In genomic region chr6:57172136-57173055, GRCh38 we compare ENCODE assay signal across 1 cellular context.
TF ChIP-seq lines count a peak whose summit lies in the region.

Gene BAG2, plus strand, starts transcription at chr6:57172326. Its CDS starts 372 bp downstream, at chr6:57172698.

TF ChIP-seq in WTC11, 78 proteins besides CTCF, POLR2A, EP300 and RAD21 (continued from another document):
- TF ChIP-seq ATF3 (CRISPR knock-in tag; conservative IDR thresholded peaks at IDR 0.05) (0 out of 2 replicates have a peak, but pooled peaks have one; percentile 51), PRRX2 (CRISPR knock-in tag; IDR thresholded peaks at IDR 0.05) (0 out of 2 replicates have a peak, but pooled peaks have one; percentile 19), HMGXB4 (CRISPR knock-in tag; IDR thresholded peaks at IDR 0.05) (peak; percentile 94; the same call in 1 of the 2 replicates), SMAD4 (CRISPR knock-in tag; IDR thresholded peaks at IDR 0.05) (0 out of 2 replicates have a peak, but pooled peaks have one; percentile 30), TEAD1 (CRISPR knock-in tag; IDR thresholded peaks at IDR 0.05) (peak; percentile 25; the same call in 1 of the 2 replicates), RORB (CRISPR knock-in tag; IDR thresholded peaks at IDR 0.05) (no peak), ZNF396 (CRISPR knock-in tag; IDR thresholded peaks at IDR 0.05; ENCODE audit: borderline replicate concordance) (no peak), OVOL2 (CRISPR knock-in tag; IDR thresholded peaks at IDR 0.05; ENCODE audit: borderline replicate concordance) (no peak), E2F1 (CRISPR knock-in tag; IDR thresholded peaks at IDR 0.05) (0 out of 2 replicates have a peak, but pooled peaks have one; percentile 6), ZNF219 (CRISPR knock-in tag; IDR thresholded peaks at IDR 0.05; ENCODE audit: borderline replicate concordance) (peak; percentile 10; the same call in 1 of the 2 replicates), ZNF232 (CRISPR knock-in tag; IDR thresholded peaks at IDR 0.05) (0 out of 2 replicates have a peak, but pooled peaks have one; percentile 56), GABPB1 (CRISPR knock-in tag; IDR thresholded peaks at IDR 0.05) (peak; percentile 7; the same call in 1 of the 2 replicates), ZNF138 (CRISPR knock-in tag; conservative IDR thresholded peaks at IDR 0.05) (no peak), FOXP1 (CRISPR knock-in tag; IDR thresholded peaks at IDR 0.05; ENCODE audit: borderline replicate concordance) (peak; percentile 88; the same call in 1 of the 2 replicates), ZNF263 (CRISPR knock-in tag; IDR thresholded peaks at IDR 0.05; ENCODE audit: low read depth) (no peak), ESRRA (CRISPR knock-in tag; IDR thresholded peaks at IDR 0.05; ENCODE audit: borderline replicate concordance) (peak; percentile 87), CBFB (CRISPR knock-in tag; IDR thresholded peaks at IDR 0.05; ENCODE audit: low read depth) (no peak), SMAD3 (CRISPR knock-in tag; IDR thresholded peaks at IDR 0.05; ENCODE audit: borderline replicate concordance) (peak; percentile 34; the same call in 1 of the 2 replicates), CREM (CRISPR knock-in tag; IDR thresholded peaks at IDR 0.05) (peak; percentile 82), JAZF1 (CRISPR knock-in tag; IDR thresholded peaks at IDR 0.05) (no peak), ERG (CRISPR knock-in tag; IDR thresholded peaks at IDR 0.05) (peak; percentile 36; the same call in 1 of the 2 replicates), PREB (CRISPR knock-in tag; IDR thresholded peaks at IDR 0.05; ENCODE audit: borderline replicate concordance) (peak; percentile 74), NR3C1 (CRISPR knock-in tag; conservative IDR thresholded peaks at IDR 0.05; ENCODE audit: low read depth) (no peak), EMX1 (CRISPR knock-in tag; IDR thresholded peaks at IDR 0.05) (0 out of 2 replicates have a peak, but pooled peaks have one; percentile 47), ETV6 (CRISPR knock-in tag; IDR thresholded peaks at IDR 0.05) (0 out of 2 replicates have a peak, but pooled peaks have one; percentile 62), E2F5 (CRISPR knock-in tag; IDR thresholded peaks at IDR 0.05) (peak; percentile 90), MAX (CRISPR knock-in tag; IDR thresholded peaks at IDR 0.05) (peak; percentile 75; the same call in 1 of the 2 replicates), MYBL2 (CRISPR knock-in tag; IDR thresholded peaks at IDR 0.05) (peak; percentile 73; the same call in 1 of the 2 replicates)
- TF ChIP-seq, protein P1, sequence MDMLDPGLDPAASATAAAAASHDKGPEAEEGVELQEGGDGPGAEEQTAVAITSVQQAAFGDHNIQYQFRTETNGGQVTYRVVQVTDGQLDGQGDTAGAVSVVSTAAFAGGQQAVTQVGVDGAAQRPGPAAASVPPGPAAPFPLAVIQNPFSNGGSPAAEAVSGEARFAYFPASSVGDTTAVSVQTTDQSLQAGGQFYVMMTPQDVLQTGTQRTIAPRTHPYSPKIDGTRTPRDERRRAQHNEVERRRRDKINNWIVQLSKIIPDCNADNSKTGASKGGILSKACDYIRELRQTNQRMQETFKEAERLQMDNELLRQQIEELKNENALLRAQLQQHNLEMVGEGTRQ (CRISPR knock-in tag; IDR thresholded peaks at IDR 0.05) = no peak
- TF ChIP-seq, protein P2, sequence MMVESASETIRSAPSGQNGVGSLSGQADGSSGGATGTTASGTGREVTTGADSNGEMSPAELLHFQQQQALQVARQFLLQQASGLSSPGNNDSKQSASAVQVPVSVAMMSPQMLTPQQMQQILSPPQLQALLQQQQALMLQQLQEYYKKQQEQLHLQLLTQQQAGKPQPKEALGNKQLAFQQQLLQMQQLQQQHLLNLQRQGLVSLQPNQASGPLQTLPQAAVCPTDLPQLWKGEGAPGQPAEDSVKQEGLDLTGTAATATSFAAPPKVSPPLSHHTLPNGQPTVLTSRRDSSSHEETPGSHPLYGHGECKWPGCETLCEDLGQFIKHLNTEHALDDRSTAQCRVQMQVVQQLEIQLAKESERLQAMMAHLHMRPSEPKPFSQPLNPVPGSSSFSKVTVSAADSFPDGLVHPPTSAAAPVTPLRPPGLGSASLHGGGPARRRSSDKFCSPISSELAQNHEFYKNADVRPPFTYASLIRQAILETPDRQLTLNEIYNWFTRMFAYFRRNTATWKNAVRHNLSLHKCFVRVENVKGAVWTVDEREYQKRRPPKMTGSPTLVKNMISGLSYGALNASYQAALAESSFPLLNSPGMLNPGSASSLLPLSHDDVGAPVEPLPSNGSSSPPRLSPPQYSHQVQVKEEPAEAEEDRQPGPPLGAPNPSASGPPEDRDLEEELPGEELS (CRISPR knock-in tag; IDR thresholded peaks at IDR 0.05) = peak; percentile 78; the same call in 1 of the 2 replicates
- TF ChIP-seq, protein P3, sequence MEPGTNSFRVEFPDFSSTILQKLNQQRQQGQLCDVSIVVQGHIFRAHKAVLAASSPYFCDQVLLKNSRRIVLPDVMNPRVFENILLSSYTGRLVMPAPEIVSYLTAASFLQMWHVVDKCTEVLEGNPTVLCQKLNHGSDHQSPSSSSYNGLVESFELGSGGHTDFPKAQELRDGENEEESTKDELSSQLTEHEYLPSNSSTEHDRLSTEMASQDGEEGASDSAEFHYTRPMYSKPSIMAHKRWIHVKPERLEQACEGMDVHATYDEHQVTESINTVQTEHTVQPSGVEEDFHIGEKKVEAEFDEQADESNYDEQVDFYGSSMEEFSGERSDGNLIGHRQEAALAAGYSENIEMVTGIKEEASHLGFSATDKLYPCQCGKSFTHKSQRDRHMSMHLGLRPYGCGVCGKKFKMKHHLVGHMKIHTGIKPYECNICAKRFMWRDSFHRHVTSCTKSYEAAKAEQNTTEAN (CRISPR knock-in tag; IDR thresholded peaks at IDR 0.05) = 0 out of 2 replicates have a peak, but pooled peaks have one; percentile 30
- TF ChIP-seq, protein P4, sequence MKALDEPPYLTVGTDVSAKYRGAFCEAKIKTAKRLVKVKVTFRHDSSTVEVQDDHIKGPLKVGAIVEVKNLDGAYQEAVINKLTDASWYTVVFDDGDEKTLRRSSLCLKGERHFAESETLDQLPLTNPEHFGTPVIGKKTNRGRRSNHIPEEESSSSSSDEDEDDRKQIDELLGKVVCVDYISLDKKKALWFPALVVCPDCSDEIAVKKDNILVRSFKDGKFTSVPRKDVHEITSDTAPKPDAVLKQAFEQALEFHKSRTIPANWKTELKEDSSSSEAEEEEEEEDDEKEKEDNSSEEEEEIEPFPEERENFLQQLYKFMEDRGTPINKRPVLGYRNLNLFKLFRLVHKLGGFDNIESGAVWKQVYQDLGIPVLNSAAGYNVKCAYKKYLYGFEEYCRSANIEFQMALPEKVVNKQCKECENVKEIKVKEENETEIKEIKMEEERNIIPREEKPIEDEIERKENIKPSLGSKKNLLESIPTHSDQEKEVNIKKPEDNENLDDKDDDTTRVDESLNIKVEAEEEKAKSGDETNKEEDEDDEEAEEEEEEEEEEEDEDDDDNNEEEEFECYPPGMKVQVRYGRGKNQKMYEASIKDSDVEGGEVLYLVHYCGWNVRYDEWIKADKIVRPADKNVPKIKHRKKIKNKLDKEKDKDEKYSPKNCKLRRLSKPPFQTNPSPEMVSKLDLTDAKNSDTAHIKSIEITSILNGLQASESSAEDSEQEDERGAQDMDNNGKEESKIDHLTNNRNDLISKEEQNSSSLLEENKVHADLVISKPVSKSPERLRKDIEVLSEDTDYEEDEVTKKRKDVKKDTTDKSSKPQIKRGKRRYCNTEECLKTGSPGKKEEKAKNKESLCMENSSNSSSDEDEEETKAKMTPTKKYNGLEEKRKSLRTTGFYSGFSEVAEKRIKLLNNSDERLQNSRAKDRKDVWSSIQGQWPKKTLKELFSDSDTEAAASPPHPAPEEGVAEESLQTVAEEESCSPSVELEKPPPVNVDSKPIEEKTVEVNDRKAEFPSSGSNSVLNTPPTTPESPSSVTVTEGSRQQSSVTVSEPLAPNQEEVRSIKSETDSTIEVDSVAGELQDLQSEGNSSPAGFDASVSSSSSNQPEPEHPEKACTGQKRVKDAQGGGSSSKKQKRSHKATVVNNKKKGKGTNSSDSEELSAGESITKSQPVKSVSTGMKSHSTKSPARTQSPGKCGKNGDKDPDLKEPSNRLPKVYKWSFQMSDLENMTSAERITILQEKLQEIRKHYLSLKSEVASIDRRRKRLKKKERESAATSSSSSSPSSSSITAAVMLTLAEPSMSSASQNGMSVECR (CRISPR knock-in tag; IDR thresholded peaks at IDR 0.05; ENCODE audit: borderline replicate concordance) = peak; percentile 84; the same call in 1 of the 2 replicates
